1 cellular context compared by ENCODE assay signal in the genomic region with DNA sequence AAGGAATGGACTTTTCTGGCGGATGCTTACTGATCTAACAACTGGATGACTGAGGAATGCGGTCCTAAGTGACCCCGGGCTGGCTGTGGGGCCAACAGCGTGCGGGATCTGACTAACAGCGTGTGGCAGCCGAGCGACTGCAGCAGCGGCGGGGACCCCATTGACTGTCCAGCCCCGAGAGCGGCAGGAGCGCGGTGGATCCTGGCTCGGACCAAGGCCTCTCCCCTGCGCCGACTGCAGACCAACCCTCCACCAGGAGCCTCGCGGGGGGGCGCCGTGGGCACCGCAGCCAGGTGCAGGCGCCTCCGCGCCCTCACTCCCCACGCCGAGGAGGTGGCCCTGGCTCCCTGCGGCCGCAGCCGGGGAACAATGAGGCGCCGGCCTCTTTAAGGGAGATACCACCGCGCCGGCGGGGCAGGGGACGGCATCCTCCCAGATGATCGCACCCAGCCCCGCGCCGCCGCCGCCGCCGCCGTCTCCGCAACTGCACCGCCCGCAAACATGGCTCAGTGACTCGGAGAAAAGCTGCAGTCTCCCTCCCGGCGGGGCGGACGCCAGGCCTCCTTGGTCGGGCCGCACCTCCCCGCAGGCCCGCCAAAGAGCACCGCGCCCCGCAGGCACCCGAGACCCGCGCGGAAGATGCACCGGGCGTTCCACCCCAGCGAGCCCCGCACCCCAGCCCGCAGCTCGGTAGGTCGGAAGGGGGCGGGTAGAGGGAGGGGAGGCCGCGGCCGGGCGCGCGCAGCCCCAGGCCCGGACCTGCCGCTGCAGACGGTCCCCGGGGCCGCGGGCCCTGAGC.
A peak's percentile ranks its signal among the peaks of the same experiment; 100 is the strongest.
TF ChIP-seq lines count a peak whose summit lies in the region.

No MANE protein-coding gene starts in this region.

TF ChIP-seq in HepG2, 621 proteins besides CTCF, POLR2A, EP300 and RAD21 (continues in another document):
- TF ChIP-seq ZNF207 (IDR thresholded peaks at IDR 0.05; ENCODE audit: borderline replicate concordance) (no peak), PLRG1 (conservative IDR thresholded peaks at IDR 0.05) (no peak), KLF12 (CRISPR knock-in tag; IDR thresholded peaks at IDR 0.05; ENCODE audit: borderline replicate concordance) (no peak), ZNF777 (CRISPR knock-in tag; IDR thresholded peaks at IDR 0.05) (peak; percentile 18), ZNF224 (CRISPR knock-in tag; IDR thresholded peaks at IDR 0.05) (no peak), ZNF34 (CRISPR knock-in tag; IDR thresholded peaks at IDR 0.05; ENCODE audit: borderline replicate concordance) (no peak), GLI4 (CRISPR knock-in tag; IDR thresholded peaks at IDR 0.05; ENCODE audit: borderline replicate concordance) (no peak), POLR2AphosphoS2 (IDR thresholded peaks at IDR 0.05; ENCODE audit: low read depth, low read length) (no peak), KDM4B (CRISPR knock-in tag; IDR thresholded peaks at IDR 0.05) (no peak), ATRX (CRISPR knock-in tag; IDR thresholded peaks at IDR 0.05; ENCODE audit: borderline replicate concordance) (no peak), ZMYM2 (CRISPR knock-in tag; IDR thresholded peaks at IDR 0.05) (no peak), NFKB2 (CRISPR knock-in tag; IDR thresholded peaks at IDR 0.05; ENCODE audit: borderline replicate concordance) (peak; percentile 68; the same call in 1 of the 2 replicates), ZNF468 (CRISPR knock-in tag; IDR thresholded peaks at IDR 0.05) (no peak), NRL (CRISPR knock-in tag; IDR thresholded peaks at IDR 0.05; ENCODE audit: borderline replicate concordance) (peak; percentile 78; the same call in 1 of the 2 replicates), PHF5A (CRISPR knock-in tag; IDR thresholded peaks at IDR 0.05; ENCODE audit: low read depth, unreplicated experiment) (no peak), ZNF674 (CRISPR knock-in tag; IDR thresholded peaks at IDR 0.05; ENCODE audit: low read depth) (no peak), CBFB (CRISPR knock-in tag; IDR thresholded peaks at IDR 0.05) (no peak; the same call in 1 of the 2 replicates), GABPB1 (CRISPR knock-in tag; IDR thresholded peaks at IDR 0.05) (peak; percentile 66), NCOA1 (CRISPR knock-in tag; IDR thresholded peaks at IDR 0.05) (no peak), MYC (CRISPR knock-in tag; IDR thresholded peaks at IDR 0.05; ENCODE audit: borderline replicate concordance) (peak; percentile 80; the same call in 1 of the 2 replicates), REL (CRISPR knock-in tag; conservative IDR thresholded peaks at IDR 0.05) (0 out of 2 replicates have a peak, but pooled peaks have one; percentile 63), JUNB (CRISPR knock-in tag; IDR thresholded peaks at IDR 0.05; ENCODE audit: borderline replicate concordance) (no peak), ZNF879 (CRISPR knock-in tag; IDR thresholded peaks at IDR 0.05) (no peak), RFX1 (IDR thresholded peaks at IDR 0.05) (no peak), ZNF382 (CRISPR knock-in tag; IDR thresholded peaks at IDR 0.05; ENCODE audit: borderline replicate concordance) (no peak), PAF1 (CRISPR knock-in tag; IDR thresholded peaks at IDR 0.05) (no peak), U2AF2 (IDR thresholded peaks at IDR 0.05; ENCODE audit: low read depth, low read length) (no peak), ZNF776 (CRISPR knock-in tag; IDR thresholded peaks at IDR 0.05) (no peak; the same call in 1 of the 2 replicates), ASH2L (IDR thresholded peaks at IDR 0.05; ENCODE audit: insufficient read length, low read depth, low read length) (no peak), HMG20A (CRISPR knock-in tag; IDR thresholded peaks at IDR 0.05; ENCODE audit: borderline replicate concordance) (no peak), ZNF460 (CRISPR knock-in tag; IDR thresholded peaks at IDR 0.05; ENCODE audit: borderline replicate concordance) (no peak), XBP1 (CRISPR knock-in tag; IDR thresholded peaks at IDR 0.05) (no peak), ISX (CRISPR knock-in tag; conservative IDR thresholded peaks at IDR 0.05) (no peak), KMT2B (CRISPR knock-in tag; IDR thresholded peaks at IDR 0.05) (peak; percentile 69; the same call in 1 of the 2 replicates), KAT8 (CRISPR knock-in tag; IDR thresholded peaks at IDR 0.05) (no peak), HOXA7 (CRISPR knock-in tag; IDR thresholded peaks at IDR 0.05) (no peak), CBX1 (IDR thresholded peaks at IDR 0.05; ENCODE audit: low read depth) (no peak), ZNF205 (CRISPR knock-in tag; IDR thresholded peaks at IDR 0.05) (no peak), MTF2 (CRISPR knock-in tag; IDR thresholded peaks at IDR 0.05; ENCODE audit: borderline replicate concordance) (no peak), ZNF567 (CRISPR knock-in tag; IDR thresholded peaks at IDR 0.05; ENCODE audit: borderline replicate concordance) (no peak)
- TF ChIP-seq, protein P1, sequence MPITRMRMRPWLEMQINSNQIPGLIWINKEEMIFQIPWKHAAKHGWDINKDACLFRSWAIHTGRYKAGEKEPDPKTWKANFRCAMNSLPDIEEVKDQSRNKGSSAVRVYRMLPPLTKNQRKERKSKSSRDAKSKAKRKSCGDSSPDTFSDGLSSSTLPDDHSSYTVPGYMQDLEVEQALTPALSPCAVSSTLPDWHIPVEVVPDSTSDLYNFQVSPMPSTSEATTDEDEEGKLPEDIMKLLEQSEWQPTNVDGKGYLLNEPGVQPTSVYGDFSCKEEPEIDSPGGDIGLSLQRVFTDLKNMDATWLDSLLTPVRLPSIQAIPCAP (CRISPR knock-in tag; IDR thresholded peaks at IDR 0.05; ENCODE audit: low read depth): no peak
- TF ChIP-seq, protein P2, sequence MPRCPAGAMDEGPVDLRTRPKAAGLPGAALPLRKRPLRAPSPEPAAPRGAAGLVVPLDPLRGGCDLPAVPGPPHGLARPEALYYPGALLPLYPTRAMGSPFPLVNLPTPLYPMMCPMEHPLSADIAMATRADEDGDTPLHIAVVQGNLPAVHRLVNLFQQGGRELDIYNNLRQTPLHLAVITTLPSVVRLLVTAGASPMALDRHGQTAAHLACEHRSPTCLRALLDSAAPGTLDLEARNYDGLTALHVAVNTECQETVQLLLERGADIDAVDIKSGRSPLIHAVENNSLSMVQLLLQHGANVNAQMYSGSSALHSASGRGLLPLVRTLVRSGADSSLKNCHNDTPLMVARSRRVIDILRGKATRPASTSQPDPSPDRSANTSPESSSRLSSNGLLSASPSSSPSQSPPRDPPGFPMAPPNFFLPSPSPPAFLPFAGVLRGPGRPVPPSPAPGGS (CRISPR knock-in tag; IDR thresholded peaks at IDR 0.05): no peak
- TF ChIP-seq, protein P3, sequence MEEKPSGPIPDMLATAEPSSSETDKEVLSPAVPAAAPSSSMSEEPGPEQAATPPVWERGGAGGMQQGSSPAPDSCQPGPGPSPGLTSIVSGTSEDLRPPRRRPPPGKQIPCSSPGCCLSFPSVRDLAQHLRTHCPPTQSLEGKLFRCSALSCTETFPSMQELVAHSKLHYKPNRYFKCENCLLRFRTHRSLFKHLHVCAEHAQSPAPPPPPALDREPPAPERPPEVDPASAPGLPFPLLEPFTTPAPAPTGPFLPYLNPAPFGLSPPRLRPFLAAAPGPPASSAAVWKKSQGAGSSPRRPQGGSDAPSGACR (CRISPR knock-in tag; IDR thresholded peaks at IDR 0.05): no peak
- TF ChIP-seq, protein P4, sequence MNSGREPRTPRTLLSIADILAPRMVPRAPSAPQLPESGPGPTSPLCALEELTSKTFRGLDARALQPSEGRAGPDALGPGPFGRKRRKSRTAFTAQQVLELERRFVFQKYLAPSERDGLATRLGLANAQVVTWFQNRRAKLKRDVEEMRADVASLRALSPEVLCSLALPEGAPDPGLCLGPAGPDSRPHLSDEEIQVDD (CRISPR knock-in tag; IDR thresholded peaks at IDR 0.05; ENCODE audit: borderline replicate concordance): no peak
- TF ChIP-seq, protein P5, sequence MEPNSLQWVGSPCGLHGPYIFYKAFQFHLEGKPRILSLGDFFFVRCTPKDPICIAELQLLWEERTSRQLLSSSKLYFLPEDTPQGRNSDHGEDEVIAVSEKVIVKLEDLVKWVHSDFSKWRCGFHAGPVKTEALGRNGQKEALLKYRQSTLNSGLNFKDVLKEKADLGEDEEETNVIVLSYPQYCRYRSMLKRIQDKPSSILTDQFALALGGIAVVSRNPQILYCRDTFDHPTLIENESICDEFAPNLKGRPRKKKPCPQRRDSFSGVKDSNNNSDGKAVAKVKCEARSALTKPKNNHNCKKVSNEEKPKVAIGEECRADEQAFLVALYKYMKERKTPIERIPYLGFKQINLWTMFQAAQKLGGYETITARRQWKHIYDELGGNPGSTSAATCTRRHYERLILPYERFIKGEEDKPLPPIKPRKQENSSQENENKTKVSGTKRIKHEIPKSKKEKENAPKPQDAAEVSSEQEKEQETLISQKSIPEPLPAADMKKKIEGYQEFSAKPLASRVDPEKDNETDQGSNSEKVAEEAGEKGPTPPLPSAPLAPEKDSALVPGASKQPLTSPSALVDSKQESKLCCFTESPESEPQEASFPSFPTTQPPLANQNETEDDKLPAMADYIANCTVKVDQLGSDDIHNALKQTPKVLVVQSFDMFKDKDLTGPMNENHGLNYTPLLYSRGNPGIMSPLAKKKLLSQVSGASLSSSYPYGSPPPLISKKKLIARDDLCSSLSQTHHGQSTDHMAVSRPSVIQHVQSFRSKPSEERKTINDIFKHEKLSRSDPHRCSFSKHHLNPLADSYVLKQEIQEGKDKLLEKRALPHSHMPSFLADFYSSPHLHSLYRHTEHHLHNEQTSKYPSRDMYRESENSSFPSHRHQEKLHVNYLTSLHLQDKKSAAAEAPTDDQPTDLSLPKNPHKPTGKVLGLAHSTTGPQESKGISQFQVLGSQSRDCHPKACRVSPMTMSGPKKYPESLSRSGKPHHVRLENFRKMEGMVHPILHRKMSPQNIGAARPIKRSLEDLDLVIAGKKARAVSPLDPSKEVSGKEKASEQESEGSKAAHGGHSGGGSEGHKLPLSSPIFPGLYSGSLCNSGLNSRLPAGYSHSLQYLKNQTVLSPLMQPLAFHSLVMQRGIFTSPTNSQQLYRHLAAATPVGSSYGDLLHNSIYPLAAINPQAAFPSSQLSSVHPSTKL (CRISPR knock-in tag; IDR thresholded peaks at IDR 0.05): peak; percentile 43
- TF ChIP-seq, protein P6, sequence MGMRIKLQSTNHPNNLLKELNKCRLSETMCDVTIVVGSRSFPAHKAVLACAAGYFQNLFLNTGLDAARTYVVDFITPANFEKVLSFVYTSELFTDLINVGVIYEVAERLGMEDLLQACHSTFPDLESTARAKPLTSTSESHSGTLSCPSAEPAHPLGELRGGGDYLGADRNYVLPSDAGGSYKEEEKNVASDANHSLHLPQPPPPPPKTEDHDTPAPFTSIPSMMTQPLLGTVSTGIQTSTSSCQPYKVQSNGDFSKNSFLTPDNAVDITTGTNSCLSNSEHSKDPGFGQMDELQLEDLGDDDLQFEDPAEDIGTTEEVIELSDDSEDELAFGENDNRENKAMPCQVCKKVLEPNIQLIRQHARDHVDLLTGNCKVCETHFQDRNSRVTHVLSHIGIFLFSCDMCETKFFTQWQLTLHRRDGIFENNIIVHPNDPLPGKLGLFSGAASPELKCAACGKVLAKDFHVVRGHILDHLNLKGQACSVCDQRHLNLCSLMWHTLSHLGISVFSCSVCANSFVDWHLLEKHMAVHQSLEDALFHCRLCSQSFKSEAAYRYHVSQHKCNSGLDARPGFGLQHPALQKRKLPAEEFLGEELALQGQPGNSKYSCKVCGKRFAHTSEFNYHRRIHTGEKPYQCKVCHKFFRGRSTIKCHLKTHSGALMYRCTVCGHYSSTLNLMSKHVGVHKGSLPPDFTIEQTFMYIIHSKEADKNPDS (CRISPR knock-in tag; IDR thresholded peaks at IDR 0.05): no peak
- TF ChIP-seq, protein P7, sequence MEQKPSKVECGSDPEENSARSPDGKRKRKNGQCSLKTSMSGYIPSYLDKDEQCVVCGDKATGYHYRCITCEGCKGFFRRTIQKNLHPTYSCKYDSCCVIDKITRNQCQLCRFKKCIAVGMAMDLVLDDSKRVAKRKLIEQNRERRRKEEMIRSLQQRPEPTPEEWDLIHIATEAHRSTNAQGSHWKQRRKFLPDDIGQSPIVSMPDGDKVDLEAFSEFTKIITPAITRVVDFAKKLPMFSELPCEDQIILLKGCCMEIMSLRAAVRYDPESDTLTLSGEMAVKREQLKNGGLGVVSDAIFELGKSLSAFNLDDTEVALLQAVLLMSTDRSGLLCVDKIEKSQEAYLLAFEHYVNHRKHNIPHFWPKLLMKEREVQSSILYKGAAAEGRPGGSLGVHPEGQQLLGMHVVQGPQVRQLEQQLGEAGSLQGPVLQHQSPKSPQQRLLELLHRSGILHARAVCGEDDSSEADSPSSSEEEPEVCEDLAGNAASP (CRISPR knock-in tag; IDR thresholded peaks at IDR 0.05; ENCODE audit: borderline replicate concordance): no peak
- TF ChIP-seq, protein P8, sequence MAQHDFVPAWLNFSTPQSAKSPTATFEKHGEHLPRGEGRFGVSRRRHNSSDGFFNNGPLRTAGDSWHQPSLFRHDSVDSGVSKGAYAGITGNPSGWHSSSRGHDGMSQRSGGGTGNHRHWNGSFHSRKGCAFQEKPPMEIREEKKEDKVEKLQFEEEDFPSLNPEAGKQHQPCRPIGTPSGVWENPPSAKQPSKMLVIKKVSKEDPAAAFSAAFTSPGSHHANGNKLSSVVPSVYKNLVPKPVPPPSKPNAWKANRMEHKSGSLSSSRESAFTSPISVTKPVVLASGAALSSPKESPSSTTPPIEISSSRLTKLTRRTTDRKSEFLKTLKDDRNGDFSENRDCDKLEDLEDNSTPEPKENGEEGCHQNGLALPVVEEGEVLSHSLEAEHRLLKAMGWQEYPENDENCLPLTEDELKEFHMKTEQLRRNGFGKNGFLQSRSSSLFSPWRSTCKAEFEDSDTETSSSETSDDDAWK (CRISPR knock-in tag; IDR thresholded peaks at IDR 0.05): no peak
- TF ChIP-seq, protein P9, sequence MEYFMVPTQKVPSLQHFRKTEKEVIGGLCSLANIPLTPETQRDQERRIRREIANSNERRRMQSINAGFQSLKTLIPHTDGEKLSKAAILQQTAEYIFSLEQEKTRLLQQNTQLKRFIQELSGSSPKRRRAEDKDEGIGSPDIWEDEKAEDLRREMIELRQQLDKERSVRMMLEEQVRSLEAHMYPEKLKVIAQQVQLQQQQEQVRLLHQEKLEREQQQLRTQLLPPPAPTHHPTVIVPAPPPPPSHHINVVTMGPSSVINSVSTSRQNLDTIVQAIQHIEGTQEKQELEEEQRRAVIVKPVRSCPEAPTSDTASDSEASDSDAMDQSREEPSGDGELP (IDR thresholded peaks at IDR 0.05; ENCODE audit: borderline replicate concordance, low read depth): peak; percentile 51; the same call in 1 of the 2 replicates
- TF ChIP-seq, protein P10, sequence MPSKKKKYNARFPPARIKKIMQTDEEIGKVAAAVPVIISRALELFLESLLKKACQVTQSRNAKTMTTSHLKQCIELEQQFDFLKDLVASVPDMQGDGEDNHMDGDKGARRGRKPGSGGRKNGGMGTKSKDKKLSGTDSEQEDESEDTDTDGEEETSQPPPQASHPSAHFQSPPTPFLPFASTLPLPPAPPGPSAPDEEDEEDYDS (CRISPR knock-in tag; IDR thresholded peaks at IDR 0.05): no peak
- TF ChIP-seq, protein P11, sequence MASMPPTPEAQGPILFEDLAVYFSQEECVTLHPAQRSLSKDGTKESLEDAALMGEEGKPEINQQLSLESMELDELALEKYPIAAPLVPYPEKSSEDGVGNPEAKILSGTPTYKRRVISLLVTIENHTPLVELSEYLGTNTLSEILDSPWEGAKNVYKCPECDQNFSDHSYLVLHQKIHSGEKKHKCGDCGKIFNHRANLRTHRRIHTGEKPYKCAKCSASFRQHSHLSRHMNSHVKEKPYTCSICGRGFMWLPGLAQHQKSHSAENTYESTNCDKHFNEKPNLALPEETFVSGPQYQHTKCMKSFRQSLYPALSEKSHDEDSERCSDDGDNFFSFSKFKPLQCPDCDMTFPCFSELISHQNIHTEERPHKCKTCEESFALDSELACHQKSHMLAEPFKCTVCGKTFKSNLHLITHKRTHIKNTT (CRISPR knock-in tag; IDR thresholded peaks at IDR 0.05): no peak
